In genomic region chr14:32201196-32201815, GRCh38 we compare ENCODE assay signal across 8 cellular contexts. TPM values are rescaled to one million over a fixed set of nuclear protein-coding genes. Genes with fewer than 3 reads are reported as not detected.
A peak's percentile ranks its signal among the peaks of the same experiment; 100 is the strongest.
DNase-seq lines count a peak whose midpoint lies in the region; ATAC-seq and TF ChIP-seq lines count a peak whose summit lies in the region.

No MANE protein-coding gene starts in this region.

- peaks cover 11% of the 10 kb centered on the region for H3K4me1 ChIP-seq in mucosa of stomach (ENCODE audit: control insufficient read depth, insufficient read depth, low read length)

- POLR2A ChIA-PET in BJ (lab: Charles Lee) = no interaction called here

- no peaks in the 10 kb centered on the region for H3K9me3 ChIP-seq in mucosa of stomach (ENCODE audit: control insufficient read depth, low read length)

- no peak for TF ChIP-seq CTCF in BJ (IDR thresholded peaks at IDR 0.05; ENCODE audit: insufficient read depth, low read depth, low read length)

- CTCF ChIA-PET in BJ (lab: Yijun Ruan, JAX) = interaction anchor here (1.5 kb wide), 1 partner anchor 51 kb away, joined by 3 read pairs; no protein-coding TSS in a partner anchor

- H3K4me3 ChIP-seq in BJ (ENCODE audit: low read depth, low read length) = peak overlapping the region; percentile 38
- H3K4me3 ChIP-seq in mucosa of stomach (ENCODE audit: low read length) = peak overlapping the region; percentile 69

- H3K36me3 ChIP-seq in BJ (ENCODE audit: control insufficient read depth, insufficient read depth, low read length) (no peaks in the 10 kb centered on the region), mucosa of stomach (ENCODE audit: control insufficient read depth, insufficient read depth, low read length) (no peaks in the 10 kb centered on the region)

- H3K9ac ChIP-seq in mucosa of stomach (ENCODE audit: low read length) = peak overlapping the region; percentile 67

- DNase-seq in BJ (ENCODE audit: low read depth) (no peak), NCI-H82 (lab: John Stamatoyannopoulos, UW) (peak; percentile 94), activated T-cell treated with anti-CD3 and anti-CD28 coated beads for 4 hours (peak; percentile 50), erythroblast (lab: John Stamatoyannopoulos, UW) (peak; percentile 72 to 82)
- DNase-seq in stimulated activated CD8-positive, alpha-beta memory T cell treated with anti-CD3 and anti-CD28 coated beads, Interleukin-4, amount 100 ng/mL, for 48 hours = peak; percentile 86

- no peak for TF ChIP-seq POLR2A in erythroblast (IDR thresholded peaks at IDR 0.05; ENCODE audit: low read length)

- H3K27me3 ChIP-seq in BJ (ENCODE audit: control insufficient read depth, insufficient read depth, low read length) (no peaks in the 10 kb centered on the region), mucosa of stomach (ENCODE audit: control insufficient read depth, insufficient read depth, low read length) (peaks cover 20% of the 10 kb centered on the region)

- peak; percentile 56 for ATAC-seq in GM19438 (IDR thresholded peaks at IDR 0.05; ENCODE audit: low read depth, unreplicated experiment)
- ATAC-seq in HG03565 (IDR thresholded peaks at IDR 0.05; ENCODE audit: unreplicated experiment) = peak; percentile 31

RNA-seq across cellular contexts. Expression of gene RNU6-7, which starts 0.5 kb away (rescaled TPM):
- polyA plus RNA-seq in BJ (2011; rRNA removed) = not detected in 2 replicates
- polyA minus RNA-seq in BJ (2011; rRNA and poly(A)+ RNA removed) = not detected in 2 replicates

RNA-seq across cellular contexts. Expression of gene RNU6-8, which starts 1.8 kb away (rescaled TPM):
- polyA plus RNA-seq in BJ (2011; rRNA removed) = not detected in 2 replicates
- polyA minus RNA-seq in BJ (2011; rRNA and poly(A)+ RNA removed) = not detected in 2 replicates
